Comparison of ENCODE assay signal across 17 cellular contexts in genomic region chr11:119828011-119828410, GRCh38.
DNase-seq lines count a peak whose midpoint lies in the region; FAIRE-seq and TF ChIP-seq lines count a peak whose summit lies in the region.
"Had no signal": no experiment of that assay in that cellular context is flagged by ENCODE, and none has a peak within 500 bp of the region (broad histone marks: within the 10 kb centered on the region; RNA-seq: fewer than 3 reads in every experiment).

No MANE protein-coding gene starts in this region.

- TF ChIP-seq CTCF in Peyer's patch (IDR thresholded peaks at IDR 0.05) (no peak), mesothelial cell of epicardium (IDR thresholded peaks at IDR 0.05; ENCODE audit: unreplicated experiment) (no peak)

- peaks cover 10% of the 10 kb centered on the region for H3K4me1 Mint-ChIP-seq in mesothelial cell of epicardium
- H3K4me1 Mint-ChIP-seq: CD14-positive monocyte had no signal

- no peak overlapping the region for H3K4me3 Mint-ChIP-seq in mesothelial cell of epicardium
- H3K4me3 Mint-ChIP-seq: CD14-positive monocyte had no signal

- no peaks in the 10 kb centered on the region for H3K27me3 Mint-ChIP-seq in mesothelial cell of epicardium (ENCODE audit: low read depth)

- TF ChIP-seq POLR2A in Peyer's patch (IDR thresholded peaks at IDR 0.05): no peak
- TF ChIP-seq POLR2A in GM12892 (IDR thresholded peaks at IDR 0.05; ENCODE audit: low read depth, low read length): no peak

- peak; percentile 41 for DNase-seq in DMS53 (lab: John Stamatoyannopoulos, UW)
- DNase-seq in DMS53 treated with DMSO at 0.1 percent for 48 hours (lab: John Stamatoyannopoulos, UW; ENCODE audit: unreplicated experiment): no peak
- peak; percentile 90 for DNase-seq in NCI-H146 treated with DMSO at 0.1 percent for 48 hours (lab: John Stamatoyannopoulos, UW; ENCODE audit: unreplicated experiment)
- DNase-seq in Peyer's patch: peak in 2 of 3 donors; percentile 70 to 71
- peak; percentile 29 for DNase-seq in posterior vena cava (ENCODE audit: low spot score)
- DNase-seq in GM12892 (ENCODE audit: insufficient read length): no peak
- DNase-seq in mesothelial cell of epicardium (ENCODE audit: low spot score in 2 of 2, unreplicated experiment in 2 of 2): no peak
- DNase-seq in SIG-M5 treated with dmso at 0.1 percent for 504 hours (lab: John Stamatoyannopoulos, UW; ENCODE audit: unreplicated experiment): no peak
- DNase-seq: KBM-7, NCI-H1105, NCI-H2029, SW 1271 had no signal

- intact Hi-C loops in posterior vena cava (cut with DNase I): no loop called here

- H3K27ac ChIP-seq in Peyer's patch: no peak overlapping the region
- H3K27ac ChIP-seq: 22Rv1 had no signal

- H3K36me3 Mint-ChIP-seq in mesothelial cell of epicardium: peaks cover 2% of the 10 kb centered on the region
- H3K36me3 Mint-ChIP-seq: CD14-positive monocyte had no signal

- no peaks in the 10 kb centered on the region for H3K27me3 ChIP-seq in Peyer's patch

- no peaks in the 10 kb centered on the region for H3K36me3 ChIP-seq in Peyer's patch

- no peak overlapping the region for H3K27ac Mint-ChIP-seq in mesothelial cell of epicardium
- H3K27ac Mint-ChIP-seq: CD14-positive monocyte had no signal

- peaks cover 9% of the 10 kb centered on the region for H3K9me3 Mint-ChIP-seq in mesothelial cell of epicardium

- peaks cover 0 to 12% (median 2%) of the 10 kb centered on the region in 4 donors for H3K4me1 ChIP-seq in Peyer's patch

- no peak overlapping the region for H3K4me3 ChIP-seq in Peyer's patch

- no peak for FAIRE-seq in GM12892 (lab: Jason Lieb, UNC)
- FAIRE-seq: GM12891, GM18507, H1 had no signal

- H3K9me3 ChIP-seq in Peyer's patch: no peaks in the 10 kb centered on the region

Comparison
In these comparisons a context has a peak if more than half of its experiments do, and no peak if none do; other contexts are left out.
1. DNase-seq: peak in DMS53 (single experiment), NCI-H146 treated with DMSO at 0.1 percent for 48 hours (single experiment), Peyer's patch (2 of 3) and posterior vena cava (single experiment); none in DMS53 treated with DMSO at 0.1 percent for 48 hours (single experiment), GM12892 (single experiment), mesothelial cell of epicardium (0 of 2) and SIG-M5 treated with dmso at 0.1 percent for 504 hours (single experiment).